ENCODE assay signal across 24 cellular contexts in the genomic region with DNA sequence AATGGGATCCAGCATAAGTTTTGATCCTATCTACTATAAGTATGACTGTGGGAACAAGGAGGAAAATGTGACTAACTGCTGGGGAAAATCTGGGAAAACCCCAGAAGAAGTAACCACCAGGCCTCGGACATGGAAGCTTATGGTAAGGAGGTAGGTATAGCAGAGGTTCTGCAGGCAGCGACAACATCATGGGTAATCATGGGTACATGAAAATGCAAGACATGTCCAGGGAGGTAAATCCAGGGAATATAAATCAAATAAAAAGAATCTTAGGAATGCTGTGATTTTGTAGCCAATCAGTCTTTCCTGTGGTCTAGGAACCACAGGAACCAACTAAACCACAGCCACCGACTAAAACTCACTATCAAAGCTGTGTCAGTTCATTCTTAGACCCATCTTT.
"Had no signal": no experiment of that assay in that cellular context is flagged by ENCODE, and none has a peak within 500 bp of the region (broad histone marks: within the 10 kb centered on the region; RNA-seq: fewer than 3 reads in every experiment).

No MANE protein-coding gene starts in this region.

- H3K9me3 ChIP-seq: heart left ventricle, mucosa of descending colon, right atrium auricular region, stomach, thyroid gland had no signal

- DNase-seq: cortex of kidney; heart left ventricle; kidney; mucosa of descending colon; naive B cell; stimulated activated CD4-positive, alpha-beta T cell treated with anti-CD3 and anti-CD28 coated beads, Interleukin-2, amount 100 ng/mL, for 24 hours; stimulated activated CD4-positive, alpha-beta T cell treated with anti-CD3 and anti-CD28 coated beads, Interleukin-4, amount 100 ng/mL, for 24 hours; stimulated activated naive CD4-positive, alpha-beta T cell treated with Interleukin-2 at 50 U/mL for 16 hours; stomach; thyroid gland; trophoblast cell had no signal

- H3K4me1 ChIP-seq: heart left ventricle, parathyroid adenoma, right atrium auricular region, stomach, thyroid gland had no signal

- H3K4me3 ChIP-seq: heart left ventricle, hepatocyte, lung, mucosa of descending colon, neural progenitor cell, right atrium auricular region, stomach, thyroid gland had no signal

- H3K27ac ChIP-seq: heart left ventricle, hepatocyte, neural progenitor cell, parathyroid adenoma, right atrium auricular region, stomach, thyroid gland had no signal

- H2AFZ ChIP-seq: hepatocyte, neural progenitor cell, parathyroid adenoma had no signal

- H3K4me3 Mint-ChIP-seq: memory B cell; mesothelial cell of epicardium; naive B cell; natural killer cell treated with Interleukin-12 subunit alpha and Interleukin-12 subunit beta and Interleukin-15 and Interleukin-18, amount 100 ng/mL, for 72 hours; neural progenitor cell; stimulated activated effector memory CD8-positive, alpha-beta T cell treated with anti-CD3 and anti-CD28 coated beads, Interleukin-12 subunit alpha, Interleukin-12 subunit beta, amount 100 ng/mL, for 72 hours had no signal

- H3K36me3 Mint-ChIP-seq: memory B cell; mesothelial cell of epicardium; naive B cell; natural killer cell treated with Interleukin-12 subunit alpha and Interleukin-12 subunit beta and Interleukin-15 and Interleukin-18, amount 100 ng/mL, for 72 hours; neural progenitor cell; stimulated activated effector memory CD8-positive, alpha-beta T cell treated with anti-CD3 and anti-CD28 coated beads, Interleukin-12 subunit alpha, Interleukin-12 subunit beta, amount 100 ng/mL, for 72 hours had no signal

- H3K9me3 Mint-ChIP-seq: memory B cell; mesothelial cell of epicardium; naive B cell; natural killer cell treated with Interleukin-12 subunit alpha and Interleukin-12 subunit beta and Interleukin-15 and Interleukin-18, amount 100 ng/mL, for 72 hours; neural progenitor cell; stimulated activated effector memory CD8-positive, alpha-beta T cell treated with anti-CD3 and anti-CD28 coated beads, Interleukin-12 subunit alpha, Interleukin-12 subunit beta, amount 100 ng/mL, for 72 hours had no signal

- ATAC-seq: heart left ventricle; left lobe of liver; mucosa of descending colon; natural killer cell treated with Interleukin-12 subunit alpha and Interleukin-12 subunit beta and Interleukin-15 and Interleukin-18, amount 100 ng/mL, for 72 hours; sciatic nerve; stimulated activated effector memory CD8-positive, alpha-beta T cell treated with anti-CD3 and anti-CD28 coated beads, Interleukin-12 subunit alpha, Interleukin-12 subunit beta, amount 100 ng/mL, for 72 hours had no signal

- H3K79me2 ChIP-seq: hepatocyte, parathyroid adenoma had no signal

- H3K36me3 ChIP-seq: heart left ventricle, neural progenitor cell, right atrium auricular region, stomach, thyroid gland had no signal

- H3K4me2 ChIP-seq: hepatocyte, neural progenitor cell had no signal

- FAIRE-seq: frontal cortex had no signal

- H3K4me1 Mint-ChIP-seq: memory B cell; mesothelial cell of epicardium; naive B cell; stimulated activated effector memory CD8-positive, alpha-beta T cell treated with anti-CD3 and anti-CD28 coated beads, Interleukin-12 subunit alpha, Interleukin-12 subunit beta, amount 100 ng/mL, for 72 hours had no signal

- H3K27me3 Mint-ChIP-seq: progenitor cell of endocrine pancreas had no signal

- H3K27me3 ChIP-seq: heart left ventricle, hepatocyte, neural progenitor cell, right atrium auricular region, stomach, thyroid gland had no signal

- H3K27ac Mint-ChIP-seq: memory B cell; mesothelial cell of epicardium; naive B cell; natural killer cell treated with Interleukin-12 subunit alpha and Interleukin-12 subunit beta and Interleukin-15 and Interleukin-18, amount 100 ng/mL, for 72 hours; neural progenitor cell; progenitor cell of endocrine pancreas; stimulated activated effector memory CD8-positive, alpha-beta T cell treated with anti-CD3 and anti-CD28 coated beads, Interleukin-12 subunit alpha, Interleukin-12 subunit beta, amount 100 ng/mL, for 72 hours had no signal

- H3K9ac ChIP-seq: neural progenitor cell, parathyroid adenoma had no signal
